In genomic region chr5:83856898-83857297, GRCh38 we compare ENCODE assay signal across 19 cellular contexts.
DNase-seq lines count a peak whose midpoint lies in the region; ATAC-seq and TF ChIP-seq lines count a peak whose summit lies in the region.
"Had no signal": no experiment of that assay in that cellular context is flagged by ENCODE, and none has a peak within 500 bp of the region (broad histone marks: within the 10 kb centered on the region; RNA-seq: fewer than 3 reads in every experiment).

No MANE protein-coding gene starts in this region.

- H3K4me3 ChIP-seq in AG10803 (ENCODE audit: low read length): no peak overlapping the region
- peak overlapping the region; percentile 60 for H3K4me3 ChIP-seq in SK-N-MC
- H3K4me3 ChIP-seq: MG63, PC-9 had no signal

- no peak overlapping the region for H3K9ac ChIP-seq in SK-N-MC (ENCODE audit: insufficient read length)
- H3K9ac ChIP-seq: KMS-11 had no signal

- TF ChIP-seq CTCF in AG10803 (conservative IDR thresholded peaks at IDR 0.05; ENCODE audit: low read length): no peak

- 0 out of 2 replicates have a peak overlapping the region, but pooled peaks have one; percentile 43 for H3K27ac ChIP-seq in SK-N-MC
- H3K27ac ChIP-seq: KMS-11, PC-9 had no signal

- no peak overlapping the region for H3K4me3 Mint-ChIP-seq in T-helper 17 cell
- H3K4me3 Mint-ChIP-seq: CD8-positive, alpha-beta T cell; HFFc6 had no signal

- no peak overlapping the region for H3K27ac Mint-ChIP-seq in T-helper 17 cell
- H3K27ac Mint-ChIP-seq: CD8-positive, alpha-beta T cell; HFFc6 had no signal

- no peaks in the 10 kb centered on the region for H3K36me3 Mint-ChIP-seq in T-helper 17 cell (ENCODE audit: low read depth)
- H3K36me3 Mint-ChIP-seq: CD8-positive, alpha-beta T cell had no signal

- H3K4me1 Mint-ChIP-seq in T-helper 17 cell: no peaks in the 10 kb centered on the region

- H3K36me3 ChIP-seq in SK-N-MC (ENCODE audit: insufficient read depth, low read length): no peaks in the 10 kb centered on the region
- H3K36me3 ChIP-seq: MG63 had no signal

- in situ Hi-C loops in ACHN (cut with HindIII; ENCODE audit: low pct_ligation_motif_present, low pct_unique_long_range_greater_than_20kb, low sequenced_read_pairs): no loop called here

- DNase-seq in AG10803 (ENCODE audit: low read depth) (peak; percentile 73), DMS 273 treated with DMSO at 0.1 percent for 48 hours (lab: John Stamatoyannopoulos, UW) (peak; percentile 11), SK-N-MC (ENCODE audit: low read depth, low spot score) (peak; percentile 88), left kidney (ENCODE audit: low read depth, low spot score) (peak; percentile 12), T-helper 17 cell (no peak), HuH-7.5 (ENCODE audit: low spot score) (no peak), ACHN (no peak)
- no peak for DNase-seq in activated CD4-positive, CD25-positive, alpha-beta regulatory T cell (lab: John Stamatoyannopoulos, UW)
- DNase-seq: CD8-positive, alpha-beta T cell; DMS153; EL; HFFc6; NCI-H1105 treated with DMSO at 0.1 percent for 48 hours; NCI-H187; NCI-H2171; NCI-H510A; PC-9 had no signal

- no peaks in the 10 kb centered on the region for H3K27me3 Mint-ChIP-seq in T-helper 17 cell

- no peaks in the 10 kb centered on the region for H3K9me3 ChIP-seq in SK-N-MC (ENCODE audit: low read depth, low read length)
- no peaks in the 10 kb centered on the region for H3K9me3 ChIP-seq in T-helper 17 cell (ENCODE audit: control insufficient read depth, low read length, poor library complexity, severe bottlenecking)
- H3K9me3 ChIP-seq: MG63 had no signal

- no peak for ATAC-seq in T-helper 17 cell
- ATAC-seq: CD8-positive, alpha-beta T cell had no signal

Comparison
In these comparisons a context has a peak if more than half of its experiments do, and no peak if none do; other contexts are left out.
1. DNase-seq: peak in AG10803 (single experiment), DMS 273 treated with DMSO at 0.1 percent for 48 hours (single experiment), SK-N-MC (single experiment) and left kidney (single experiment); none in T-helper 17 cell (0 of 3), activated CD4-positive, CD25-positive, alpha-beta regulatory T cell (0 of 4), HuH-7.5 (single experiment) and ACHN (single experiment).